10 cellular contexts compared by ENCODE assay signal in genomic region chr19:35596366-35596999, GRCh38. TPM values are rescaled to one million over a fixed set of nuclear protein-coding genes. Genes with fewer than 3 reads are reported as not detected.
DNase-seq lines count a peak whose midpoint lies in the region; ATAC-seq and TF ChIP-seq lines count a peak whose summit lies in the region.
"Had no signal": no experiment of that assay in that cellular context is flagged by ENCODE, and none has a peak within 500 bp of the region (broad histone marks: within the 10 kb centered on the region; RNA-seq: fewer than 3 reads in every experiment).

No MANE protein-coding gene starts in this region.

- POLR2A ChIA-PET in GM10248 (lab: Yijun Ruan, JAX) = interaction anchor here (1.2 kb wide), 1 partner anchor 47 kb away, joined by 3 read pairs; no protein-coding TSS in a partner anchor

- no peak for TF ChIP-seq POLR2A in sigmoid colon (IDR thresholded peaks at IDR 0.05)

- peaks cover 0 to 19% (median 0%) of the 10 kb centered on the region in 3 donors for H3K27me3 ChIP-seq in sigmoid colon

- TF ChIP-seq EP300 in sigmoid colon (IDR thresholded peaks at IDR 0.05) = no peak

- no peak overlapping the region for H3K4me3 ChIP-seq in sigmoid colon

- DNase-seq in GM10248 (ENCODE audit: extremely low spot score) = peak; percentile 75
- DNase-seq in MV-4-11 (lab: John Stamatoyannopoulos, UW) = peak; percentile 55
- peak; percentile 11 for DNase-seq in glomerular visceral epithelial cell (ENCODE audit: extremely low spot score)
- DNase-seq in SHP77 (lab: John Stamatoyannopoulos, UW) = no peak
- DNase-seq in HCEC 1CT = no peak
- no peak for DNase-seq in sigmoid colon

- no peak for TF ChIP-seq CTCF in GM10248 (IDR thresholded peaks at IDR 0.05; ENCODE audit: control extremely low read depth, extremely low read depth, low read depth, missing control alignments)
- no peak for TF ChIP-seq CTCF in sigmoid colon (IDR thresholded peaks at IDR 0.05)

- ATAC-seq in GM19395 (IDR thresholded peaks at IDR 0.05; ENCODE audit: unreplicated experiment) (peak; percentile 69), GM21528 (IDR thresholded peaks at IDR 0.05; ENCODE audit: low FRiP score, unreplicated experiment) (no peak)

- WGBS in sigmoid colon, 2 donors = 65 to 73% methylated on average over 4 of the region's 4 CpGs

- H3K27ac ChIP-seq in sigmoid colon = no peak overlapping the region

- no peaks in the 10 kb centered on the region for H3K4me1 ChIP-seq in sigmoid colon

- CTCF ChIA-PET in GM10248 (lab: Yijun Ruan, JAX) = interaction anchor here (1.0 to 3.3 kb wide), 3 partner anchors 11 to 86 kb away, joined by 4 to 14 read pairs (median 10); no protein-coding TSS in a partner anchor

- intact Hi-C loops in sigmoid colon (cut with DNase I) = no loop called here

- H3K36me3 ChIP-seq in sigmoid colon = no peaks in the 10 kb centered on the region

- no peaks in the 10 kb centered on the region for H3K9me3 ChIP-seq in sigmoid colon

RNA-seq across cellular contexts. Expression of gene PMIS2, which starts 10.5 kb away (rescaled TPM):
- total RNA-seq in sigmoid colon = not detected
- polyA plus RNA-seq in sigmoid colon = not detected
- total RNA-seq: NCI-H460, urinary bladder had no signal
- polyA plus RNA-seq: urinary bladder had no signal

RNA-seq across cellular contexts. Expression of gene HAUS5, which starts 16.1 kb away (rescaled TPM):
- total RNA-seq in sigmoid colon = 1 to 10 TPM; 4.6 to 9.6 (median 6.1) TPM
- 10 to 100 TPM in 1 of 3 donors, 1 to 10 TPM in 2; 1.2 to 14.8 (median 1.6) TPM for polyA plus RNA-seq in sigmoid colon

RNA-seq across cellular contexts. Expression of gene RBM42, which starts 32.4 kb away (rescaled TPM):
- 10 to 100 TPM; 43.5 to 61.2 (median 53.2) TPM for total RNA-seq in sigmoid colon
- 10 to 100 TPM; 51.3 to 78.3 (median 55.9) TPM for polyA plus RNA-seq in sigmoid colon

RNA-seq across cellular contexts. Expression of gene ATP4A, which starts 33.0 kb away (rescaled TPM):
- total RNA-seq in sigmoid colon = not detected
- under 1 TPM in 1 of 3 donors, not detected in 2; 0.10 TPM for polyA plus RNA-seq in sigmoid colon
- total RNA-seq: NCI-H460, urinary bladder had no signal
- polyA plus RNA-seq: urinary bladder had no signal

RNA-seq across cellular contexts. Expression of gene ETV2, which starts 45.1 kb away (rescaled TPM):
- total RNA-seq in sigmoid colon = 1 to 10 TPM in 2 of 4 donors, under 1 TPM in 1, not detected in 1; 0.55 to 2.3 (median 1.1) TPM
- polyA plus RNA-seq in sigmoid colon = 1 to 10 TPM; 2.0 to 5.4 (median 4.9) TPM

Comparison
In these comparisons a context has a peak if more than half of its experiments do, and no peak if none do; other contexts are left out.
1. DNase-seq: peak in GM10248 (single experiment), MV-4-11 (single experiment) and glomerular visceral epithelial cell (single experiment); none in SHP77 (0 of 2), HCEC 1CT (single experiment) and sigmoid colon (single experiment).